25 cellular contexts compared by ENCODE assay signal in genomic region chr18:79062806-79063205, GRCh38. TPM values are rescaled to one million over a fixed set of nuclear protein-coding genes. Genes with fewer than 3 reads are reported as not detected.
DNase-seq lines count a peak whose midpoint lies in the region; ATAC-seq and TF ChIP-seq lines count a peak whose summit lies in the region.
"Had no signal": no experiment of that assay in that cellular context is flagged by ENCODE, and none has a peak within 500 bp of the region (broad histone marks: within the 10 kb centered on the region; RNA-seq: fewer than 3 reads in every experiment).

No MANE protein-coding gene starts in this region.

- in situ Hi-C loops in T47D (cut with HindIII; ENCODE audit: low pct_unique_long_range_greater_than_20kb, low sequenced_read_pairs): no loop called here

- no peaks in the 10 kb centered on the region for H3K27me3 ChIP-seq in left lung
- H3K27me3 ChIP-seq: tibial nerve had no signal

- ATAC-seq in left lung (peak; percentile 73), GM18858 (IDR thresholded peaks at IDR 0.05; ENCODE audit: unreplicated experiment) (no peak)
- ATAC-seq: activated CD4-positive, CD25-positive, alpha-beta regulatory T cell treated with anti-CD3 and anti-CD28 coated beads, Interleukin-2, amount 50 U/mL, for 24 hours; activated CD8-positive, alpha-beta T cell treated with anti-CD3 and anti-CD28 coated beads for 36 hours; stimulated activated naive CD8-positive, alpha-beta T cell treated with anti-CD3 and anti-CD28 coated beads, Interleukin-15, Interleukin-2, amounts not matched to agents 100 U/mL and 50 U/mL, for 24 hours had no signal

- no peak overlapping the region for H3K4me3 ChIP-seq in left lung
- H3K4me3 ChIP-seq: neural progenitor cell, spleen, tibial nerve had no signal

- no peaks in the 10 kb centered on the region for H3K4me1 ChIP-seq in left lung
- H3K4me1 ChIP-seq: neural progenitor cell, tibial nerve had no signal

- DNase-seq in LoVo (ENCODE audit: low spot score): peak; percentile 11
- peak; percentile 35 to 96 for DNase-seq in T47D (ENCODE audit: low read depth in 1 of 2, low spot score in 1 of 2)
- no peak for DNase-seq in left lung
- DNase-seq in DMS153 (lab: John Stamatoyannopoulos, UW): no peak
- DNase-seq in GDM1 (lab: John Stamatoyannopoulos, UW): no peak
- no peak for DNase-seq in activated T-cell treated with anti-CD3 and anti-CD28 coated beads for 4 hours
- DNase-seq: activated CD8-positive, alpha-beta T cell treated with anti-CD3 and anti-CD28 coated beads for 36 hours; activated naive CD4-positive, alpha-beta T cell treated with Interleukin-2 at 50 U/mL for 16 hours; AML-193; CD8-positive, alpha-beta memory T cell; HFFc6; immature natural killer cell; Kasumi-1; NCI-H1105; NCI-H2029 treated with DMSO at 0.1 percent for 48 hours; NCI-H446 treated with DMSO at 0.1 percent for 48 hours; spleen; stimulated activated CD4-positive, alpha-beta T cell treated with anti-CD3 and anti-CD28 coated beads, Interleukin-4, amount 100 ng/mL, for 24 hours; stimulated activated naive CD8-positive, alpha-beta T cell treated with anti-CD3 and anti-CD28 coated beads, Interleukin-15, Interleukin-2, amounts not matched to agents 100 U/mL and 50 U/mL, for 24 hours; T1000 had no signal

- no peaks in the 10 kb centered on the region for H3K36me3 ChIP-seq in left lung
- H3K36me3 ChIP-seq: neural progenitor cell, spleen, tibial nerve had no signal

- TF ChIP-seq CTCF in C4-2B (conservative IDR thresholded peaks at IDR 0.05): no peak
- no peak for TF ChIP-seq CTCF in left lung (IDR thresholded peaks at IDR 0.05)

- intact Hi-C loops in left lung (cut with DNase I): no loop called here

- H3K9me3 ChIP-seq in left lung: no peaks in the 10 kb centered on the region
- H3K9me3 ChIP-seq: tibial nerve had no signal

- H3K27ac ChIP-seq in C4-2B (peak overlapping the region; percentile 46), left lung (no peak overlapping the region)
- H3K27ac ChIP-seq: neural progenitor cell, spleen, tibial nerve had no signal

RNA-seq across cellular contexts. Expression of gene ATP9B, which starts 6.4 kb away (rescaled TPM):
- total RNA-seq in left lung: 10 to 100 TPM; 29.2 to 37.8 TPM

Comparison
In these comparisons a context has a peak if more than half of its experiments do, and no peak if none do; other contexts are left out.
1. DNase-seq: peak in LoVo (single experiment) and T47D (2 of 2); none in left lung (0 of 2), DMS153 (single experiment), GDM1 (single experiment) and activated T-cell treated with anti-CD3 and anti-CD28 coated beads for 4 hours (single experiment).